8 cellular contexts compared by ENCODE assay signal in the genomic region with DNA sequence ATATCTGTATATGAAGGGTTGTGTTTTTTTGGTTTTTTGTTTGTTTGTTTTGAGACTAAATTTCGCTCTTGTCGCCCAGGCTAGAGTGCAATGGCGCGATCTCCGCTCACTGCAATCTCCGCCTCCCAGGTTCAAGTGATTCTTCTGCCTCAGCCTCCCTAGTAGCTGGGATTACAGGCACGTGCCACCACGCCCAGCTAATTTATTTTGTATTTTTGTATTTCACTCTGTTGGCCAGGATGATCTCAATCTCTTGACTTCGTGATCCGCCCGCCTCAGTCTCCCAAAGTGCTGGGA. TPM values are rescaled to one million over a fixed set of nuclear protein-coding genes. Genes with fewer than 3 reads are reported as not detected.
A peak's percentile ranks its signal among the peaks of the same experiment; 100 is the strongest.
DNase-seq lines count a peak whose midpoint lies in the region; TF ChIP-seq lines count a peak whose summit lies in the region.
"Not testable (repeated sequence)": the region's sequence is repeated elsewhere in the genome, so short reads cannot be mapped to it uniquely, and the experiment has no call there.

No MANE protein-coding gene starts in this region.

- H3K4me1 Mint-ChIP-seq in CD8-positive, alpha-beta memory T cell, result peaks cover 46 to 51% (median 47%) of the 10 kb centered on the region in 3 donors
- H3K4me1 Mint-ChIP-seq in T-helper 2 cell treated with Interferon-gamma antibody and Interleukin-4, amounts not matched to agents 5 μg/mL and 100 μg/mL, for 36 hours (ENCODE audit: low read depth), result peaks cover 38% of the 10 kb centered on the region
- peaks cover 33% of the 10 kb centered on the region for H3K4me1 Mint-ChIP-seq in activated naive CD8-positive, alpha-beta T cell treated with anti-CD3 and anti-CD28 coated beads for 36 hours
- H3K4me1 Mint-ChIP-seq in immature natural killer cell, result peaks cover 46 to 49% of the 10 kb centered on the region in 2 donors

- not testable (repeated sequence) for H3K27me3 ChIP-seq in CD8-positive, alpha-beta memory T cell (ENCODE audit: insufficient read depth, low read length, poor library complexity, severe bottlenecking); endocrine pancreas (ENCODE audit: control insufficient read depth, insufficient read depth, low read length); osteoblast (ENCODE audit: insufficient read depth, low read length); tibial nerve

- not testable (repeated sequence) for H3K9me3 ChIP-seq in CD8-positive, alpha-beta memory T cell (ENCODE audit: low read length); endocrine pancreas (ENCODE audit: control insufficient read depth, low read length); osteoblast (ENCODE audit: low read depth, low read length); tibial nerve

- TF ChIP-seq EP300 in tibial nerve (IDR thresholded peaks at IDR 0.05), result not testable (repeated sequence)

- H4K20me1 ChIP-seq in osteoblast (ENCODE audit: insufficient read depth, low read length), result peaks cover 24% of the 10 kb centered on the region

- H3K27ac Mint-ChIP-seq in CD8-positive, alpha-beta memory T cell, result peak overlapping the region; percentile 89 to 99 (median 98)
- peak overlapping the region; percentile 99 for H3K27ac Mint-ChIP-seq in T-helper 2 cell treated with Interferon-gamma antibody and Interleukin-4, amounts not matched to agents 5 μg/mL and 100 μg/mL, for 36 hours
- H3K27ac Mint-ChIP-seq in activated naive CD8-positive, alpha-beta T cell treated with anti-CD3 and anti-CD28 coated beads for 36 hours, result peak overlapping the region; percentile 97
- H3K27ac Mint-ChIP-seq in immature natural killer cell, result peak overlapping the region in 5 of 6 donors; percentile 49 to 99 (median 97)

- peaks cover 34% of the 10 kb centered on the region for H3K4me1 ChIP-seq in CD8-positive, alpha-beta memory T cell (ENCODE audit: insufficient read depth, low read length)
- H3K4me1 ChIP-seq in endocrine pancreas (ENCODE audit: control insufficient read depth, insufficient read depth, low read length), result peaks cover 16% of the 10 kb centered on the region
- H3K4me1 ChIP-seq in osteoblast (ENCODE audit: insufficient read depth, low read length), result peaks cover 21% of the 10 kb centered on the region
- peaks cover 8 to 41% (median 19%) of the 10 kb centered on the region in 4 donors for H3K4me1 ChIP-seq in tibial nerve

- peak overlapping the region; percentile 82 for H3K4me3 ChIP-seq in CD8-positive, alpha-beta memory T cell (ENCODE audit: low read length)
- peak overlapping the region; percentile 62 for H3K4me3 ChIP-seq in LNCaP clone FGC (ENCODE audit: low read depth, low read length)
- peak overlapping the region; percentile 93 for H3K4me3 ChIP-seq in endocrine pancreas (ENCODE audit: control insufficient read depth, insufficient read depth, low read length)
- not testable (repeated sequence) for H3K4me3 ChIP-seq in osteoblast (ENCODE audit: insufficient read depth, low read length)
- peak overlapping the region in 2 of 4 donors; percentile 52 to 96 for H3K4me3 ChIP-seq in tibial nerve

- not testable (repeated sequence) for H3K9ac ChIP-seq in endocrine pancreas (ENCODE audit: control insufficient read depth, insufficient read depth, low read length)

- H3K27ac ChIP-seq in CD8-positive, alpha-beta memory T cell (ENCODE audit: low read depth, low read length), result peak overlapping the region; percentile 75
- not testable (repeated sequence) for H3K27ac ChIP-seq in osteoblast (ENCODE audit: low read depth, low read length)
- H3K27ac ChIP-seq in tibial nerve, result peak overlapping the region in 3 of 4 donors; percentile 87 to 96 (median 91)

- peak overlapping the region; percentile 87 to 99 (median 94) for H3K4me3 Mint-ChIP-seq in CD8-positive, alpha-beta memory T cell
- peak overlapping the region; percentile 94 for H3K4me3 Mint-ChIP-seq in T-helper 2 cell treated with Interferon-gamma antibody and Interleukin-4, amounts not matched to agents 5 μg/mL and 100 μg/mL, for 36 hours
- H3K4me3 Mint-ChIP-seq in activated naive CD8-positive, alpha-beta T cell treated with anti-CD3 and anti-CD28 coated beads for 36 hours, result peak overlapping the region; percentile 88
- H3K4me3 Mint-ChIP-seq in immature natural killer cell, result peak overlapping the region; percentile 94 to 99 (median 95)

- CTCF ChIA-PET in CD8-positive, alpha-beta memory T cell (lab: Charles Lee), result interaction anchor here (1.2 to 2.7 kb wide), 2 partner anchors 45 to 424 kb away, joined by 3 to 21 read pairs; a partner anchor contains a TSS

- DNase-seq in CD8-positive, alpha-beta memory T cell; LNCaP clone FGC (ENCODE audit: low read depth); T-helper 2 cell treated with Interferon-gamma antibody and Interleukin-4, amounts not matched to agents 5 μg/mL and 100 μg/mL, for 36 hours (ENCODE audit: low spot score); activated naive CD8-positive, alpha-beta T cell treated with anti-CD3 and anti-CD28 coated beads for 36 hours; immature natural killer cell; osteoblast (ENCODE audit: insufficient read length, low spot score, missing footprints); tibial nerve (ENCODE audit: low spot score in 2 of 2): not testable (repeated sequence)

- peaks cover 0 to 29% (median 5%) of the 10 kb centered on the region in 3 donors for H3K36me3 Mint-ChIP-seq in CD8-positive, alpha-beta memory T cell
- peaks cover 21% of the 10 kb centered on the region for H3K36me3 Mint-ChIP-seq in T-helper 2 cell treated with Interferon-gamma antibody and Interleukin-4, amounts not matched to agents 5 μg/mL and 100 μg/mL, for 36 hours (ENCODE audit: low read depth)
- peaks cover 28% of the 10 kb centered on the region for H3K36me3 Mint-ChIP-seq in activated naive CD8-positive, alpha-beta T cell treated with anti-CD3 and anti-CD28 coated beads for 36 hours
- H3K36me3 Mint-ChIP-seq in immature natural killer cell, result peaks cover 0 to 13% (median 11%) of the 10 kb centered on the region in 3 donors

- WGBS in tibial nerve, 2 donors, result 91 to 96% methylated on average over 11 of the region's 11 CpGs

- not testable (repeated sequence) for H3K9me3 Mint-ChIP-seq in CD8-positive, alpha-beta memory T cell; T-helper 2 cell treated with Interferon-gamma antibody and Interleukin-4, amounts not matched to agents 5 μg/mL and 100 μg/mL, for 36 hours; activated naive CD8-positive, alpha-beta T cell treated with anti-CD3 and anti-CD28 coated beads for 36 hours; immature natural killer cell

- H2AFZ ChIP-seq in osteoblast (ENCODE audit: low read length), result not testable (repeated sequence)

- not testable (repeated sequence) for TF ChIP-seq POLR2A in tibial nerve (IDR thresholded peaks at IDR 0.05)

- not testable (repeated sequence) for H3K36me3 ChIP-seq in CD8-positive, alpha-beta memory T cell (ENCODE audit: insufficient read depth, low read length); endocrine pancreas (ENCODE audit: control insufficient read depth, insufficient read depth, low read length); osteoblast (ENCODE audit: insufficient read depth, low read length); tibial nerve

- H3K79me2 ChIP-seq in osteoblast (ENCODE audit: insufficient read depth, low read length), result peaks cover 32% of the 10 kb centered on the region

- not testable (repeated sequence) for TF ChIP-seq CTCF in LNCaP clone FGC (IDR thresholded peaks at IDR 0.05; ENCODE audit: control insufficient read depth, extremely low read depth, insufficient read depth); osteoblast (IDR thresholded peaks at IDR 0.05; ENCODE audit: extremely low read depth, low read depth, low read length); tibial nerve (IDR thresholded peaks at IDR 0.05)

- H3K4me2 ChIP-seq in osteoblast (ENCODE audit: insufficient read depth, low read length), result peak overlapping the region; percentile 96

- POLR2A ChIA-PET in CD8-positive, alpha-beta memory T cell (lab: Charles Lee), result interaction anchor here (2.5 kb wide), 1 partner anchor 45 kb away, joined by 21 read pairs; a partner anchor contains a TSS

- H3K27me3 Mint-ChIP-seq in CD8-positive, alpha-beta memory T cell; T-helper 2 cell treated with Interferon-gamma antibody and Interleukin-4, amounts not matched to agents 5 μg/mL and 100 μg/mL, for 36 hours (ENCODE audit: low read depth); activated naive CD8-positive, alpha-beta T cell treated with anti-CD3 and anti-CD28 coated beads for 36 hours: not testable (repeated sequence)
- H3K27me3 Mint-ChIP-seq in immature natural killer cell (ENCODE audit: low read depth in 3 of 3), result peaks cover 14 to 27% (median 15%) of the 10 kb centered on the region in 3 donors

RNA-seq across cellular contexts. Expression of a gene that starts 1.4 kb away (rescaled TPM):
- 10 to 100 TPM; 44.5 to 47.3 TPM for total RNA-seq in CD8-positive, alpha-beta memory T cell
- 11.6 TPM for polyA plus RNA-seq in CD8-positive, alpha-beta memory T cell
- 10 to 100 TPM; 42.1 to 44.8 TPM for total RNA-seq in activated naive CD8-positive, alpha-beta T cell treated with anti-CD3 and anti-CD28 coated beads for 36 hours
- 10 to 100 TPM in 1 of 3 donors, 1 to 10 TPM in 2; 1.3 to 11.6 (median 4.9) TPM for polyA plus RNA-seq in immature natural killer cell
- total RNA-seq in osteoblast, result 33.6 and 34.0 TPM in 2 replicates
- 10 to 100 TPM; 52.4 to 86.1 (median 81.1) TPM for total RNA-seq in tibial nerve

RNA-seq across cellular contexts. Expression of a gene that starts 45.2 kb away (rescaled TPM):
- 10 to 100 TPM; 11.4 to 14.4 TPM for total RNA-seq in CD8-positive, alpha-beta memory T cell
- 3.4 TPM for polyA plus RNA-seq in CD8-positive, alpha-beta memory T cell
- 1 to 10 TPM; 6.3 to 6.6 TPM for total RNA-seq in activated naive CD8-positive, alpha-beta T cell treated with anti-CD3 and anti-CD28 coated beads for 36 hours
- 1 to 10 TPM in 2 of 3 donors, under 1 TPM in 1; 0.05 to 7.9 (median 2.1) TPM for polyA plus RNA-seq in immature natural killer cell
- total RNA-seq in osteoblast, result 5.6 and 6.2 TPM in 2 replicates
- total RNA-seq in tibial nerve, result 10 to 100 TPM in 3 of 4 donors, 1 to 10 TPM in 1; 8.0 to 21.4 (median 13.3) TPM
